In genomic region chr18:59273936-59274928, GRCh38 we compare ENCODE assay signal across 3 cellular contexts.
A peak's percentile ranks its signal among the peaks of the same experiment; 100 is the strongest.
TF ChIP-seq lines count a peak whose summit lies in the region.

No MANE protein-coding gene starts in this region.

TF ChIP-seq in GM23338, 12 proteins besides CTCF, POLR2A, EP300 and RAD21 (continues in another document):
- TF ChIP-seq REST (IDR thresholded peaks at IDR 0.05; ENCODE audit: unreplicated experiment) (no peak), EZH2phosphoT487 (IDR thresholded peaks at IDR 0.05; ENCODE audit: unreplicated experiment) (no peak), NANOG (IDR thresholded peaks at IDR 0.05; ENCODE audit: borderline replicate concordance) (no peak), EZH2 (IDR thresholded peaks at IDR 0.05; ENCODE audit: low read depth, unreplicated experiment) (peak; percentile 61), POLR2AphosphoS5 (IDR thresholded peaks at IDR 0.05; ENCODE audit: low read depth) (no peak)

TF ChIP-seq in endothelial cell of umbilical vein, 7 proteins besides CTCF, POLR2A, EP300 and RAD21:
- TF ChIP-seq EZH2 (IDR thresholded peaks at IDR 0.05; ENCODE audit: borderline replicate concordance, low read depth, low read length, severe bottlenecking) (peak; percentile 71), JUN (IDR thresholded peaks at IDR 0.05; ENCODE audit: borderline replicate concordance, insufficient read depth, insufficient read length, low read depth) (no peak)

TF ChIP-seq in HEK293T, 16 proteins besides CTCF, POLR2A, EP300 and RAD21:
- TF ChIP-seq ZNF384 (IDR thresholded peaks at IDR 0.05) (no peak), ARNT (IDR thresholded peaks at IDR 0.05) (no peak), SP1 (IDR thresholded peaks at IDR 0.05) (no peak), HDGF (IDR thresholded peaks at IDR 0.05; ENCODE audit: borderline replicate concordance) (no peak), SUZ12 (IDR thresholded peaks at IDR 0.05) (no peak), NFRKB (IDR thresholded peaks at IDR 0.05) (no peak)
